ENCODE assay signal across 9 cellular contexts in the genomic region with DNA sequence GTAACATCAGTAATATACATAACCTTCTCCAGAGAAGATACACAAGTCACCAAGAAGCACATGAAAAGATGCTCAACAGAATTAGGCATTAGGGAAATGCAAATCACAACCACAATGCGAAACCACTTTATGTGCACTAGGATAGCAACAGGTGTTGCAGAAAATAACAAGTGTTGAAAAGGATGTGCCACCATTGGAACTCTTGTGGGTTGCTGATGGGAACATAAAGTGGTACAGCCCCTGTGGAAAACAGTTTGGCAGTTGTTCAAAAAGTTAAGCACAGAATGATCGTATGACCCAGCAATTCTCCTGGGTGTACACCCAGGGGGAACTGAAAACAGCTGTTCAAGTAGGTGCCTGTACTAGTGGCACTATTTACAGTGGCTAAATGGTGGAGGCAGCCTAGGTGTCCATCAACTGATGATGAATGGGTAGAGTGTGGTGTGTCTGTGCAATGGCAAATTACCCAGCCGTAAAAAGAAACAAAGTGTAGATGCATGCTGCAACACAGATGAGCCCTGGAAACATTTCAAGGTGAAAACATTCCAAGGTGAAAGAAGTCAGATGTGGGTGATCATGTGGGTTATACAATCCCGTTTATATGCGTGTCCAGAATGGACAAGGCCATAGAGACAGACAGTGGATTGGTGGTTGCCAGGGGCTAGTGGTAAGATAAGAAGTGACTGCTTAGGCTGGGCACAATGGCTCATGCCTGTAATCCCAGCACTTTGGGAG. TPM values are rescaled to one million over a fixed set of nuclear protein-coding genes. Genes with fewer than 3 reads are reported as not detected.
A peak's percentile ranks its signal among the peaks of the same experiment; 100 is the strongest.
DNase-seq lines count a peak whose midpoint lies in the region; ATAC-seq, FAIRE-seq and TF ChIP-seq lines count a peak whose summit lies in the region.
"Had no signal": no experiment of that assay in that cellular context is flagged by ENCODE, and none has a peak within 500 bp of the region (broad histone marks: within the 10 kb centered on the region; RNA-seq: fewer than 3 reads in every experiment).

No MANE protein-coding gene starts in this region.

- no peak for TF ChIP-seq POLR2A in GM12892 (IDR thresholded peaks at IDR 0.05; ENCODE audit: low read depth, low read length)

- H4K20me1 ChIP-seq in hepatocyte (ENCODE audit: insufficient read depth, poor library complexity, severe bottlenecking): no peaks in the 10 kb centered on the region

- no peaks in the 10 kb centered on the region for H3K36me3 ChIP-seq in hepatocyte (replicated peaks; ENCODE audit: insufficient read depth, low read depth)

- ATAC-seq in GM21423 (IDR thresholded peaks at IDR 0.05; ENCODE audit: unreplicated experiment): peak; percentile 95
- peak; percentile 83 for ATAC-seq in HG03521 (IDR thresholded peaks at IDR 0.05; ENCODE audit: unreplicated experiment)

- no peaks in the 10 kb centered on the region for H3K9me3 ChIP-seq in hepatocyte (ENCODE audit: low read depth)

- no peak for TF ChIP-seq CTCF in hepatocyte (IDR thresholded peaks at IDR 0.05; ENCODE audit: poor library complexity)

- H3K4me3 ChIP-seq in hepatocyte: no peak overlapping the region
- H3K4me3 ChIP-seq: heart right ventricle had no signal

- H3K4me2 ChIP-seq in hepatocyte: no peak overlapping the region

- 83% methylated on average over 5 of the region's 5 CpGs for WGBS in hepatocyte (ENCODE audit: low lambda C conversion rate, missing lambda C conversion rate)

- H3K27ac ChIP-seq in hepatocyte: peak overlapping the region; percentile 31

- H3K27me3 ChIP-seq in hepatocyte: no peaks in the 10 kb centered on the region
- H3K27me3 ChIP-seq: heart right ventricle had no signal

- H3K9me2 ChIP-seq in hepatocyte (replicated peaks; ENCODE audit: insufficient read depth): no peaks in the 10 kb centered on the region

- DNase-seq in GM12892 (ENCODE audit: insufficient read length) (no peak), hepatocyte (ENCODE audit: low spot score) (no peak), HT-29 (ENCODE audit: low spot score) (no peak), NCI-H510A treated with DMSO at 0.1 percent for 48 hours (lab: John Stamatoyannopoulos, UW) (no peak), amygdala (lab: John Stamatoyannopoulos, UW) (no peak), DMS114 treated with DMSO at 0.1 percent for 48 hours (lab: John Stamatoyannopoulos, UW; ENCODE audit: unreplicated experiment) (no peak)
- DNase-seq: heart right ventricle had no signal

- H3K79me2 ChIP-seq in hepatocyte: no peaks in the 10 kb centered on the region

- FAIRE-seq in GM12892 (lab: Jason Lieb, UNC): peak; percentile 95

- no peaks in the 10 kb centered on the region for H3K4me1 ChIP-seq in hepatocyte (ENCODE audit: insufficient read depth)

- no peak overlapping the region for H2AFZ ChIP-seq in hepatocyte

RNA-seq across cellular contexts. Expression of a gene that starts 27.2 kb away (rescaled TPM):
- 41.2 TPM for polyA plus RNA-seq in GM12892 (2012; ENCODE audit: missing spikeins)
- 22.4 and 28.7 TPM in 2 replicates for total RNA-seq in hepatocyte
- polyA plus RNA-seq in hepatocyte: 23.6 and 27.3 TPM in 2 replicates
- 0.33 and 0.50 TPM in 2 replicates for total RNA-seq in HT-29 (2014; rRNA removed; shearing (Covaris generic))

RNA-seq across cellular contexts. Expression of a gene that starts 39.1 kb away (rescaled TPM):
- polyA plus RNA-seq in GM12892 (2012; ENCODE audit: missing spikeins): 349 TPM
- 148 and 152 TPM in 2 replicates for total RNA-seq in hepatocyte
- 116 and 122 TPM in 2 replicates for polyA plus RNA-seq in hepatocyte
- total RNA-seq in HT-29 (2014; rRNA removed; shearing (Covaris generic)): 3.6 and 5.3 TPM in 2 replicates

RNA-seq across cellular contexts. Expression of a gene that starts 56.3 kb away (rescaled TPM):
- 71.5 TPM for polyA plus RNA-seq in GM12892 (2012; ENCODE audit: missing spikeins)
- total RNA-seq in hepatocyte: 27.6 and 28.3 TPM in 2 replicates
- polyA plus RNA-seq in hepatocyte: 11.4 and 14.9 TPM in 2 replicates
- total RNA-seq in HT-29 (2014; rRNA removed; shearing (Covaris generic)): 13.0 and 14.7 TPM in 2 replicates

Comparison
In these comparisons a context has a peak if more than half of its experiments do, and no peak if none do; other contexts are left out.
1. RNA of a gene that starts 27.2 kb away (total RNA-seq): 22.4 to 28.7 TPM in hepatocyte; 0.33 to 0.50 TPM in HT-29; every median in the first group is over 10 times any median in the second.
2. RNA of a gene that starts 39.1 kb away (total RNA-seq): 148 to 152 TPM in hepatocyte; 3.6 to 5.3 TPM in HT-29; every median in the first group is over 10 times any median in the second.